ENCODE assay signal across 10 cellular contexts in genomic region chr1:25971044-25971881, GRCh38. TPM values are rescaled to one million over a fixed set of nuclear protein-coding genes. Genes with fewer than 3 reads are reported as not detected.
DNase-seq lines count a peak whose midpoint lies in the region; ATAC-seq and TF ChIP-seq lines count a peak whose summit lies in the region.
"Had no signal": no experiment of that assay in that cellular context is flagged by ENCODE, and none has a peak within 500 bp of the region (broad histone marks: within the 10 kb centered on the region; RNA-seq: fewer than 3 reads in every experiment).

No MANE protein-coding gene starts in this region.

- DNase-seq in ELF-1 (ENCODE audit: low read depth, low spot score) (peak; percentile 10), WTC11 (ENCODE audit: low spot score) (no peak), immature natural killer cell (no peak), prostate gland (ENCODE audit: low spot score) (no peak), foreskin melanocyte (no peak), adrenal gland (no peak)
- DNase-seq: anterior cingulate cortex had no signal

- H3K4me3 Mint-ChIP-seq in WTC11 (no peak overlapping the region), immature natural killer cell (peak overlapping the region; percentile 18 to 66 (median 56))

- POLR2A ChIA-PET in WTC11 (lab: Charles Lee): interaction anchor here (0.7 kb wide), 1 partner anchor 28 kb away, joined by 3 read pairs; no protein-coding TSS in a partner anchor

- H3K4me3 ChIP-seq in prostate gland (no peak overlapping the region), adrenal gland (no peak overlapping the region)

- no peak for TF ChIP-seq POLR2A in prostate gland (IDR thresholded peaks at IDR 0.05)
- no peak for TF ChIP-seq POLR2A in adrenal gland (IDR thresholded peaks at IDR 0.05)

- no peaks in the 10 kb centered on the region for H3K4me1 ChIP-seq in prostate gland (replicated peaks)
- H3K4me1 ChIP-seq in adrenal gland (replicated peaks in 1 of 2): no peaks in the 10 kb centered on the region

- H3K4me1 Mint-ChIP-seq in WTC11 (peaks cover 8% of the 10 kb centered on the region), immature natural killer cell (peaks cover 58 to 84% of the 10 kb centered on the region in 2 donors)

- intact Hi-C loops in prostate gland (cut with DNase I): no loop called here
- intact Hi-C loops in adrenal gland (cut with DNase I): no loop called here

- H3K36me3 ChIP-seq in prostate gland (no peaks in the 10 kb centered on the region), adrenal gland (replicated peaks in 1 of 2) (peaks cover 0 to 34% of the 10 kb centered on the region in 2 donors)

- H3K27ac ChIP-seq in prostate gland (no peak overlapping the region), adrenal gland (no peak overlapping the region)
- H3K27ac ChIP-seq: KMS-11 had no signal

- CTCF ChIA-PET in WTC11 (lab: Charles Lee): interaction anchor here (0.5 to 1.8 kb wide), 9 partner anchors 14 to 298 kb away, joined by 3 to 12 read pairs (median 3); partner anchors contain the start of genes CEP85 and PAFAH2

- H3K27me3 ChIP-seq in prostate gland (replicated peaks; ENCODE audit: insufficient read depth): no peaks in the 10 kb centered on the region
- no peaks in the 10 kb centered on the region for H3K27me3 ChIP-seq in adrenal gland

- H3K27ac Mint-ChIP-seq in WTC11: no peak overlapping the region
- peak overlapping the region; percentile 51 to 89 (median 85) for H3K27ac Mint-ChIP-seq in immature natural killer cell

- H3K9me3 ChIP-seq in prostate gland (no peaks in the 10 kb centered on the region), adrenal gland (replicated peaks in 1 of 3) (no peaks in the 10 kb centered on the region)

- peak; percentile 62 for ATAC-seq in HG03095 (IDR thresholded peaks at IDR 0.05; ENCODE audit: unreplicated experiment)
- ATAC-seq in WTC11: peak; percentile 34; the same call in 1 of the 2 replicates
- no peak for ATAC-seq in HG03457 (IDR thresholded peaks at IDR 0.05; ENCODE audit: unreplicated experiment)

- H3K9me3 Mint-ChIP-seq in WTC11: no peaks in the 10 kb centered on the region
- no peaks in the 10 kb centered on the region for H3K9me3 Mint-ChIP-seq in immature natural killer cell

- H3K27me3 Mint-ChIP-seq in WTC11 (ENCODE audit: low read depth) (no peaks in the 10 kb centered on the region), immature natural killer cell (ENCODE audit: low read depth in 3 of 3) (peaks cover 0 to 2% (median 2%) of the 10 kb centered on the region in 3 donors)

- H3K36me3 Mint-ChIP-seq in WTC11: peaks cover 37% of the 10 kb centered on the region
- H3K36me3 Mint-ChIP-seq in immature natural killer cell: peaks cover 57 to 74% (median 58%) of the 10 kb centered on the region in 3 donors

- WGBS in prostate gland: 74% methylated on average over 8 of the region's 8 CpGs
- 71 to 81% (median 77%) methylated on average over 8 of the region's 8 CpGs for WGBS in adrenal gland, 4 donors

- TF ChIP-seq CTCF in WTC11 (IDR thresholded peaks at IDR 0.05) (no peak), prostate gland (IDR thresholded peaks at IDR 0.05) (no peak), adrenal gland (IDR thresholded peaks at IDR 0.05) (no peak)

TF ChIP-seq in WTC11, 78 proteins besides CTCF, POLR2A, EP300 and RAD21:
- TF ChIP-seq HMGA2 (CRISPR knock-in tag; IDR thresholded peaks at IDR 0.05) (no peak), USF1 (CRISPR knock-in tag; IDR thresholded peaks at IDR 0.05) (no peak), PREB (CRISPR knock-in tag; IDR thresholded peaks at IDR 0.05; ENCODE audit: borderline replicate concordance) (no peak)

RNA-seq across cellular contexts. Expression of gene PAFAH2, which starts 26.6 kb away (rescaled TPM):
- total RNA-seq in WTC11 (2021) (9.4 to 11.8 TPM (median 11.5 TPM) in 3 replicates), prostate gland (10 to 100 TPM; 17.4 to 18.7 TPM), adrenal gland (10 to 100 TPM in 7 of 8 donors, 1 to 10 TPM in 1; 6.6 to 18.3 (median 14.7) TPM)
- polyA plus RNA-seq in immature natural killer cell (10 to 100 TPM; 35.6 to 65.0 (median 37.9) TPM), adrenal gland (10 to 100 TPM in 1 of 3 donors, 1 to 10 TPM in 2; 8.3 to 12.3 (median 8.4) TPM)

RNA-seq across cellular contexts. Expression of gene EXTL1, which starts 50.3 kb away (rescaled TPM):
- total RNA-seq in WTC11 (2021) (1.3 to 2.1 TPM (median 1.9 TPM) in 3 replicates), prostate gland (1 to 10 TPM in 1 of 2 donors, not detected in 1; 3.2 TPM), adrenal gland (1 to 10 TPM in 7 of 8 donors, under 1 TPM in 1; 0.56 to 6.5 (median 2.1) TPM)
- polyA plus RNA-seq in immature natural killer cell (not detected), adrenal gland (1 to 10 TPM in 2 of 3 donors, under 1 TPM in 1; 0.31 to 4.2 (median 1.1) TPM)
